26 cellular contexts compared by ENCODE assay signal in genomic region chr20:40932436-40932835, GRCh38.
"Had no signal": no experiment of that assay in that cellular context is flagged by ENCODE, and none has a peak within 500 bp of the region (broad histone marks: within the 10 kb centered on the region; RNA-seq: fewer than 3 reads in every experiment).

No MANE protein-coding gene starts in this region.

- H3K27me3 ChIP-seq: brain microvascular endothelial cell, MG63 had no signal

- H3K27me3 Mint-ChIP-seq: activated naive CD8-positive, alpha-beta T cell treated with anti-CD3 and anti-CD28 coated beads for 36 hours had no signal

- H3K9me3 ChIP-seq: MG63 had no signal

- H3K9me3 Mint-ChIP-seq: activated naive CD4-positive, alpha-beta T cell treated with anti-CD3 and anti-CD28 coated beads, Interleukin-2, amount 10 ng/mL, durations not matched to agents 7 days and 5 days; activated naive CD8-positive, alpha-beta T cell treated with anti-CD3 and anti-CD28 coated beads for 36 hours had no signal

- H3K27ac ChIP-seq: brain microvascular endothelial cell had no signal

- DNase-seq: activated CD4-positive, alpha-beta T cell treated with anti-CD3 and anti-CD28 coated beads, Interleukin-2, amount 10 ng/mL, durations not matched to agents 24 days and 14 days; activated CD4-positive, alpha-beta T cell treated with anti-CD3 and anti-CD28 coated beads, Interleukin-2, amount 50 U/mL, for 4 hours; activated CD8-positive, alpha-beta T cell treated with anti-CD3 and anti-CD28 coated beads, Interleukin-2, amount 10 ng/mL, durations not matched to agents 7 days and 5 days; activated effector memory CD4-positive, alpha-beta T cell treated with Interleukin-2 at 50 U/mL for 16 hours; activated naive CD4-positive, alpha-beta T cell treated with anti-CD3 and anti-CD28 coated beads, Interleukin-2, amount 10 ng/mL, durations not matched to agents 7 days and 5 days; activated naive CD8-positive, alpha-beta T cell treated with anti-CD3 and anti-CD28 coated beads for 36 hours; activated T-cell treated with anti-CD3 and anti-CD28 coated beads, Interleukin-2, amount 50 U/mL, for 48 hours; amniotic stem cell; aorta; brain microvascular endothelial cell; central memory CD4-positive, alpha-beta T cell; Karpas-422; MG63; MV-4-11; NCI-H1092; NCI-H1436 treated with DMSO at 0.1 percent for 48 hours; NCI-H1694 treated with DMSO at 0.1 percent for 48 hours; NCI-H2029; NCI-H2107; NCI-H2171; NCI-H510A treated with DMSO at 0.1 percent for 48 hours; NCI-H526 treated with DMSO at 0.1 percent for 48 hours; NCI-H82; Right ventricle myocardium superior had no signal

- H3K27ac Mint-ChIP-seq: activated CD4-positive, alpha-beta T cell treated with anti-CD3 and anti-CD28 coated beads, Interleukin-2, amount 10 ng/mL, durations not matched to agents 24 days and 14 days; activated CD8-positive, alpha-beta T cell treated with anti-CD3 and anti-CD28 coated beads, Interleukin-2, amount 10 ng/mL, durations not matched to agents 7 days and 5 days; activated naive CD4-positive, alpha-beta T cell treated with anti-CD3 and anti-CD28 coated beads, Interleukin-2, amount 10 ng/mL, durations not matched to agents 7 days and 5 days; activated naive CD8-positive, alpha-beta T cell treated with anti-CD3 and anti-CD28 coated beads for 36 hours; T-helper 1 cell treated with Interleukin-12 subunit alpha and Interleukin-12 subunit beta and Interleukin-4 antibody, amounts not matched to agents 30 μg/mL and 1 μg/mL, for 36 hours; T-helper 2 cell treated with Interferon-gamma antibody and Interleukin-4, amounts not matched to agents 5 μg/mL and 100 μg/mL, for 36 hours had no signal

- H3K36me3 ChIP-seq: brain microvascular endothelial cell, MG63 had no signal

- H3K4me3 ChIP-seq: MG63 had no signal

- H3K4me3 Mint-ChIP-seq: activated CD4-positive, alpha-beta T cell treated with anti-CD3 and anti-CD28 coated beads, Interleukin-2, amount 10 ng/mL, durations not matched to agents 24 days and 14 days; activated CD8-positive, alpha-beta T cell treated with anti-CD3 and anti-CD28 coated beads, Interleukin-2, amount 10 ng/mL, durations not matched to agents 7 days and 5 days; activated naive CD4-positive, alpha-beta T cell treated with anti-CD3 and anti-CD28 coated beads, Interleukin-2, amount 10 ng/mL, durations not matched to agents 7 days and 5 days; activated naive CD8-positive, alpha-beta T cell treated with anti-CD3 and anti-CD28 coated beads for 36 hours; T-helper 1 cell treated with Interleukin-12 subunit alpha and Interleukin-12 subunit beta and Interleukin-4 antibody, amounts not matched to agents 30 μg/mL and 1 μg/mL, for 36 hours; T-helper 2 cell treated with Interferon-gamma antibody and Interleukin-4, amounts not matched to agents 5 μg/mL and 100 μg/mL, for 36 hours had no signal

- H3K36me3 Mint-ChIP-seq: activated naive CD4-positive, alpha-beta T cell treated with anti-CD3 and anti-CD28 coated beads, Interleukin-2, amount 10 ng/mL, durations not matched to agents 7 days and 5 days; activated naive CD8-positive, alpha-beta T cell treated with anti-CD3 and anti-CD28 coated beads for 36 hours had no signal

- H3K4me1 Mint-ChIP-seq: activated CD4-positive, alpha-beta T cell treated with anti-CD3 and anti-CD28 coated beads, Interleukin-2, amount 10 ng/mL, durations not matched to agents 24 days and 14 days; activated naive CD4-positive, alpha-beta T cell treated with anti-CD3 and anti-CD28 coated beads, Interleukin-2, amount 10 ng/mL, durations not matched to agents 7 days and 5 days; activated naive CD8-positive, alpha-beta T cell treated with anti-CD3 and anti-CD28 coated beads for 36 hours had no signal

- ATAC-seq: activated CD8-positive, alpha-beta T cell treated with anti-CD3 and anti-CD28 coated beads, Interleukin-2, amount 10 ng/mL, durations not matched to agents 7 days and 5 days had no signal
